Comparison of ENCODE assay signal across 8 cellular contexts in genomic region chr17:80264793-80265075, GRCh38. TPM values are rescaled to one million over a fixed set of nuclear protein-coding genes. Genes with fewer than 3 reads are reported as not detected.
A peak's percentile ranks its signal among the peaks of the same experiment; 100 is the strongest.
DNase-seq lines count a peak whose midpoint lies in the region; FAIRE-seq and TF ChIP-seq lines count a peak whose summit lies in the region.
"Had no signal": no experiment of that assay in that cellular context is flagged by ENCODE, and none has a peak within 500 bp of the region (broad histone marks: within the 10 kb centered on the region; RNA-seq: fewer than 3 reads in every experiment).

No MANE protein-coding gene starts in this region.

- no peaks in the 10 kb centered on the region for H3K36me3 ChIP-seq in small intestine (ENCODE audit: control insufficient read depth in 2 of 2, insufficient read depth in 2 of 2, low read length in 2 of 2)

- POLR2A ChIA-PET in RWPE1 (lab: Yijun Ruan, JAX; ENCODE audit: low non-redundant PET): no interaction called here

- H3K4me1 Mint-ChIP-seq in endothelial cell (ENCODE audit: unreplicated experiment): peaks cover 25% of the 10 kb centered on the region

- CTCF ChIA-PET in RWPE1 (lab: Yijun Ruan, JAX): no interaction called here

- 60 to 84% (median 62%) methylated on average over 6 of the region's 6 CpGs for WGBS in small intestine, 3 donors

- H3K36me3 Mint-ChIP-seq in endothelial cell (ENCODE audit: low read depth, unreplicated experiment): peaks cover 13% of the 10 kb centered on the region

- H3K27me3 ChIP-seq in small intestine (ENCODE audit: control insufficient read depth in 2 of 2, insufficient read depth in 2 of 2, low read length in 2 of 2): no peaks in the 10 kb centered on the region

- TF ChIP-seq POLR2A in GM12892 (IDR thresholded peaks at IDR 0.05; ENCODE audit: low read depth, low read length): no peak

- DNase-seq in GM12864 (ENCODE audit: low read depth) (no peak), RWPE1 (ENCODE audit: low spot score) (no peak), endothelial cell (ENCODE audit: low spot score) (no peak), small intestine (no peak), GM12892 (ENCODE audit: insufficient read length) (no peak), NCI-H1694 treated with DMSO at 0.1 percent for 48 hours (lab: John Stamatoyannopoulos, UW) (no peak), head of caudate nucleus (no peak)
- DNase-seq: foreskin fibroblast had no signal

- H3K9me3 Mint-ChIP-seq in endothelial cell (ENCODE audit: unreplicated experiment): no peaks in the 10 kb centered on the region

- H3K4me3 ChIP-seq in GM12864 (ENCODE audit: low read depth, low read length): peak overlapping the region; percentile 95
- peak overlapping the region; percentile 71 to 72 for H3K4me3 ChIP-seq in small intestine (ENCODE audit: low read depth in 1 of 2, low read length in 2 of 2)

- H3K27ac Mint-ChIP-seq in endothelial cell (ENCODE audit: unreplicated experiment): peak overlapping the region; percentile 64

- H3K27ac ChIP-seq in RWPE1: peak overlapping the region; percentile 98
- peak overlapping the region; percentile 38 to 81 for H3K27ac ChIP-seq in small intestine (ENCODE audit: low read depth in 1 of 2, low read length in 1 of 2)

- H3K27me3 Mint-ChIP-seq in endothelial cell (ENCODE audit: unreplicated experiment): peaks cover 10% of the 10 kb centered on the region

- H3K4me1 ChIP-seq in small intestine (ENCODE audit: control insufficient read depth in 2 of 2, insufficient read depth in 1 of 2, low read depth in 1 of 2, low read length in 1 of 2): peaks cover 6 to 21% of the 10 kb centered on the region in 2 donors

- TF ChIP-seq CTCF in GM12864 (IDR thresholded peaks at IDR 0.05; ENCODE audit: low read depth, low read length, missing control alignments) (no peak), RWPE1 (conservative IDR thresholded peaks at IDR 0.05; ENCODE audit: low read depth) (no peak), endothelial cell (IDR thresholded peaks at IDR 0.05; ENCODE audit: unreplicated experiment) (no peak)

- intact Hi-C loops in head of caudate nucleus (cut with DNase I): loop anchor here (10.0 kb wide), 1 partner anchor 120 kb away; the partner anchor contains the start of gene EIF4A3

- no peaks in the 10 kb centered on the region for H3K9me3 ChIP-seq in small intestine (ENCODE audit: control insufficient read depth, low read depth)

- FAIRE-seq in small intestine (lab: Jason Lieb, UNC) (no peak), GM12892 (lab: Jason Lieb, UNC) (no peak)

- H3K4me3 Mint-ChIP-seq in endothelial cell (ENCODE audit: unreplicated experiment): peak overlapping the region; percentile 42

RNA-seq across cellular contexts. Expression of gene RNF213, which starts 4.1 kb away (rescaled TPM):
- 110 TPM for total RNA-seq in endothelial cell (ENCODE audit: unreplicated experiment)
- 10 to 100 TPM; 35.4 to 54.3 (median 51.6) TPM for polyA plus RNA-seq in small intestine
- polyA plus RNA-seq in GM12892 (2012; ENCODE audit: missing spikeins): 98.6 TPM

RNA-seq across cellular contexts. Expression of gene SLC26A11, which starts 44.5 kb away (rescaled TPM):
- 50.1 TPM for total RNA-seq in endothelial cell (ENCODE audit: unreplicated experiment)
- polyA plus RNA-seq in small intestine: 1 to 10 TPM; 7.3 to 8.7 (median 8.1) TPM
- 2.0 TPM for polyA plus RNA-seq in GM12892 (2012; ENCODE audit: missing spikeins)

RNA-seq across cellular contexts. Expression of gene SGSH, which starts 44.6 kb away (rescaled TPM):
- total RNA-seq in endothelial cell (ENCODE audit: unreplicated experiment): 76.0 TPM
- polyA plus RNA-seq in small intestine: 10 to 100 TPM; 24.4 to 38.4 (median 30.6) TPM
- 9.6 TPM for polyA plus RNA-seq in GM12892 (2012; ENCODE audit: missing spikeins)
